ENCODE assay signal across 8 cellular contexts in the genomic region with DNA sequence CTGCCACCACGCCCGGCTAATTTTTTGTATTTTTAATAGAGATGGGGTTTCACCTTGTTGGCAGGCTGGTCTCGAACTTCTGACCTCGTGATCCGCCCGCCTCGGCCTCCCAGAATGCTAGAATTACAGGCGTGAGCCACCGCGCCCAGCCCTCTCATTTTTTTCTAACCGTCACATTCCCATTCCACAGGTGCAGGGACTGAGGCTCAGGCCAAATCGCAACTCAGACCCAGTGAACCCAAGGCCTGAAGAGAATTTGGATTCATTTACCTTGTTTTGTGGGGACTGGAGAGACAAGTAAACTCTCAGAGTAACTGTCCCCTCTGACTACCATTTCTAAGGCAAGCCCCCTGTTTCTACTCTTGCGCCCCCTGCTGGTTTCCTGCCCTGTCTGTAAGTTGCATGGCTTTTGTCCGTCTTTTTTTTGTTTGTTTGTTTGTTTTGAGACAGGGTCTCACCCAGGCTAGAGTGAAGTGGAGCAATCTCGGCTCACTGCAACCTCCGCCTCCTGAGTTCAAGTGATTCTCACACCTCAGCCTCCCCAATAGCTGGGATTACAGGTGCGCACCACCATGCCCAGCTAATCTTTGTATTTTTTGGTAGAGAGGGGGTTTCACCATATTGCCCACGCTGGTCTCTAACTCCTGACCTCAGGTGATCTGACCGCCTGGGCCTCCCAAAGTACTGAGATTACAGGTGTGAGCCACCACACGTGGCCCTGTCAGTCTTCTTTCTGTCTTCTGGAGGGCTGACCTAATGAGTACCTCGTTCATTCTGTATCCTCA. TPM values are rescaled to one million over a fixed set of nuclear protein-coding genes. Genes with fewer than 3 reads are reported as not detected.
DNase-seq lines count a peak whose midpoint lies in the region; ATAC-seq and TF ChIP-seq lines count a peak whose summit lies in the region.

No MANE protein-coding gene starts in this region.

- H3K9me3 ChIP-seq in Peyer's patch: no peaks in the 10 kb centered on the region

- intact Hi-C loops in sciatic nerve (cut with DNase I): no loop called here

- no peak overlapping the region for H3K4me3 ChIP-seq in Peyer's patch

- H3K27me3 ChIP-seq in Peyer's patch: no peaks in the 10 kb centered on the region

- peaks cover 0 to 22% (median 8%) of the 10 kb centered on the region in 4 donors for H3K4me1 ChIP-seq in Peyer's patch

- H3K27ac ChIP-seq in Peyer's patch: no peak overlapping the region

- ATAC-seq in sciatic nerve: no peak
- ATAC-seq in HG02885 (IDR thresholded peaks at IDR 0.05; ENCODE audit: poor library complexity, unreplicated experiment): no peak

- TF ChIP-seq CTCF in Peyer's patch (IDR thresholded peaks at IDR 0.05): peak; percentile 59 to 83 (median 69)

- no peaks in the 10 kb centered on the region for H3K36me3 ChIP-seq in Peyer's patch

- DNase-seq in SIG-M5 treated with dmso at 0.1 percent for 504 hours (lab: John Stamatoyannopoulos, UW; ENCODE audit: unreplicated experiment) (peak; percentile 71), SIG-M5 (lab: John Stamatoyannopoulos, UW) (no peak), Peyer's patch (peak; percentile 76 to 88 (median 82)), activated T-helper 1 cell treated with Interleukin-2 at 50 U/mL for 16 hours (ENCODE audit: low read depth) (peak; percentile 49), fibroblast of the conjunctiva (ENCODE audit: low read depth) (peak; percentile 40), sciatic nerve (ENCODE audit: low spot score) (peak; percentile 88), midbrain (lab: John Stamatoyannopoulos, UW) (no peak)

- TF ChIP-seq POLR2A in Peyer's patch (IDR thresholded peaks at IDR 0.05): no peak

RNA-seq across cellular contexts. Expression of gene STRN4, which starts 2.3 kb away (rescaled TPM):
- total RNA-seq in Peyer's patch (100 to 1,000 TPM in 3 of 4 donors, 10 to 100 TPM in 1; 80.9 to 146 (median 116) TPM), sciatic nerve (70.5 TPM)

RNA-seq across cellular contexts. Expression of gene FKRP, which starts 2.7 kb away (rescaled TPM):
- 10 to 100 TPM in 3 of 4 donors, 1 to 10 TPM in 1; 9.1 to 18.6 (median 15.3) TPM for total RNA-seq in Peyer's patch
- total RNA-seq in sciatic nerve: 25.2 TPM

RNA-seq across cellular contexts. Expression of gene PRKD2, which starts 31.6 kb away (rescaled TPM):
- 10 to 100 TPM; 57.0 to 88.8 (median 64.0) TPM for total RNA-seq in Peyer's patch
- total RNA-seq in sciatic nerve: 54.0 TPM

RNA-seq across cellular contexts. Expression of gene SLC1A5, which starts 39.9 kb away (rescaled TPM):
- 10 to 100 TPM; 19.8 to 34.7 (median 31.2) TPM for total RNA-seq in Peyer's patch
- total RNA-seq in sciatic nerve: 71.0 TPM

Comparison
In these comparisons a context has a peak if more than half of its experiments do, and no peak if none do; other contexts are left out.
1. DNase-seq: peak in SIG-M5 treated with dmso at 0.1 percent for 504 hours (single experiment), Peyer's patch (3 of 3), activated T-helper 1 cell treated with Interleukin-2 at 50 U/mL for 16 hours (single experiment), fibroblast of the conjunctiva (single experiment) and sciatic nerve (single experiment); none in SIG-M5 (single experiment) and midbrain (single experiment).